ENCODE assay signal across 10 cellular contexts in the genomic region with DNA sequence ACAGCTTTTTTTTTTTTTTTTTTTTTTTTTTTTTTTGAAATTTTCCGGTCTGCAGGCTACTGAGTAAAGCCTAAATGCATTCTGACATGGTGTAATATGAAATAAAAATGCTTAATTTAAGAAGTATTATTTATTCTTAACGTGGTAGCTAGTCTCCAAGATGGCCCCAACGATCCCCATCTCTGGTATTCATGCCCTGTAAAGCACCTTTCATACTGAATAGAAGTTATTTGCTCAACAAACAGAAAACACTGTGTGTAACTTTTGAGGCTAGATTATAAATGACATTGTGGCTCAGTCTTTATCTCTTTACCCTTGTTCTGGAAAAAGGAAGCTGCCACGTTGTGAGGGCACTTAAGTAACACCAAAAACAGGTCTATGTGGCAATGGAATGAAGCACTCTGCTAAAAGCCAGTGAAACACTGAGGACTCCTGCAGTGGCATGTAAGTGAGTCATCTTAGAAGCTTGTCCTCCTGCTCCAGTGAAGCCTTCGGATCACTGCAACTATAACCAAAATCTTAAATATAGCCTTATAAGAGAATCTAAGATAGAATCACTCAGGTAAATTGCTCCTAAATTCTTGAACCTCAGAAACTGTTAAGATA.
DNase-seq lines count a peak whose midpoint lies in the region; TF ChIP-seq lines count a peak whose summit lies in the region.
"Had no signal": no experiment of that assay in that cellular context is flagged by ENCODE, and none has a peak within 500 bp of the region (broad histone marks: within the 10 kb centered on the region; RNA-seq: fewer than 3 reads in every experiment).

No MANE protein-coding gene starts in this region.

- intact Hi-C loops in esophagus muscularis mucosa (cut with DNase I): no loop called here

- no peak overlapping the region for H3K27ac ChIP-seq in esophagus muscularis mucosa (replicated peaks in 1 of 4)
- H3K27ac ChIP-seq: SJSA1 had no signal

- H3K4me3 ChIP-seq in H7 (ENCODE audit: insufficient read depth, low read depth, low read length) (no peak overlapping the region), epithelial cell of esophagus (ENCODE audit: low read length) (no peak overlapping the region), esophagus muscularis mucosa (no peak overlapping the region)
- H3K4me3 ChIP-seq: SJSA1 had no signal

- peak; percentile 10 for DNase-seq in H7
- peak; percentile 74 for DNase-seq in OCI-M1 (lab: John Stamatoyannopoulos, UW)
- DNase-seq in epithelial cell of esophagus (ENCODE audit: low read depth): peak; percentile 91
- DNase-seq in renal cortical epithelial cell (ENCODE audit: low read depth): peak; percentile 92
- DNase-seq in activated gamma-delta T cell treated with Interleukin-2 at 50 U/mL for 16 hours: no peak
- DNase-seq in cortex of kidney (lab: John Stamatoyannopoulos, UW): no peak
- no peak for DNase-seq in esophagus muscularis mucosa (ENCODE audit: extremely low spot score)
- DNase-seq: activated CD8-positive, alpha-beta memory T cell treated with anti-CD3 and anti-CD28 coated beads, Interleukin-2, amount 50 U/mL, for 4 hours; stimulated activated CD4-positive, alpha-beta T cell treated with anti-CD3 and anti-CD28 coated beads, Interleukin-4, amount 100 ng/mL, for 4 hours had no signal

- H3K9me3 ChIP-seq in esophagus muscularis mucosa: peaks cover 0 to 1% (median 0%) of the 10 kb centered on the region in 4 donors
- H3K9me3 ChIP-seq: SJSA1 had no signal

- no peaks in the 10 kb centered on the region for H3K27me3 ChIP-seq in H7 (ENCODE audit: control insufficient read depth, insufficient read depth, low read length)
- H3K27me3 ChIP-seq in esophagus muscularis mucosa: no peaks in the 10 kb centered on the region
- H3K27me3 ChIP-seq: SJSA1 had no signal

- no peak for TF ChIP-seq POLR2A in esophagus muscularis mucosa (IDR thresholded peaks at IDR 0.05; ENCODE audit: low read depth)

- WGBS in esophagus muscularis mucosa: 84% methylated on average over 5 of the region's 5 CpGs

- no peaks in the 10 kb centered on the region; the same call in 1 of the 2 replicates for H3K36me3 ChIP-seq in H7 (replicated peaks; ENCODE audit: control insufficient read depth, insufficient read depth, low read length)
- H3K36me3 ChIP-seq in esophagus muscularis mucosa: peaks cover 0 to 3% (median 0%) of the 10 kb centered on the region in 4 donors

- TF ChIP-seq CTCF in epithelial cell of esophagus (IDR thresholded peaks at IDR 0.05; ENCODE audit: insufficient read depth, low read depth, low read length, missing control alignments) (no peak), esophagus muscularis mucosa (IDR thresholded peaks at IDR 0.05) (no peak)

- TF ChIP-seq EP300 in esophagus muscularis mucosa (IDR thresholded peaks at IDR 0.05): no peak

- H3K4me1 ChIP-seq in esophagus muscularis mucosa: no peaks in the 10 kb centered on the region

Comparison
In these comparisons a context has a peak if more than half of its experiments do, and no peak if none do; other contexts are left out.
1. DNase-seq: peak in H7 (single experiment), OCI-M1 (single experiment), epithelial cell of esophagus (single experiment) and renal cortical epithelial cell (single experiment); none in activated gamma-delta T cell treated with Interleukin-2 at 50 U/mL for 16 hours (single experiment), cortex of kidney (single experiment) and esophagus muscularis mucosa (single experiment).